Comparison of ENCODE assay signal across 8 cellular contexts in genomic region chr11:108497317-108498045, GRCh38. TPM values are rescaled to one million over a fixed set of nuclear protein-coding genes. Genes with fewer than 3 reads are reported as not detected.
A peak's percentile ranks its signal among the peaks of the same experiment; 100 is the strongest.
DNase-seq lines count a peak whose midpoint lies in the region.

No MANE protein-coding gene starts in this region.

- H4K91ac ChIP-seq in neuronal stem cell (ENCODE audit: low read depth, low read length, poor library complexity), result no peak overlapping the region

- peak; percentile 99 for DNase-seq in EH (ENCODE audit: low read depth)
- DNase-seq in H4 (ENCODE audit: low spot score), result peak; percentile 97
- DNase-seq in MG63, result peak; percentile 96
- DNase-seq in SK-N-DZ (ENCODE audit: low spot score), result peak; percentile 69
- DNase-seq in activated naive CD4-positive, alpha-beta T cell treated with anti-CD3 and anti-CD28 coated beads, Interleukin-2, amount 10 ng/mL, durations not matched to agents 7 days and 5 days, result peak; percentile 81
- peak; percentile 54 for DNase-seq in germinal center (ENCODE audit: low spot score)
- DNase-seq in neuronal stem cell (ENCODE audit: low spot score), result peak; percentile 78

- H3K27ac ChIP-seq in neuronal stem cell (replicated peaks; ENCODE audit: low read length) (peak overlapping the region; percentile 74), subcutaneous abdominal adipose tissue (ENCODE audit: low read depth, low read length) (peak overlapping the region; percentile 94)

- peaks cover 14% of the 10 kb centered on the region for H3K36me3 Mint-ChIP-seq in activated naive CD4-positive, alpha-beta T cell treated with anti-CD3 and anti-CD28 coated beads, Interleukin-2, amount 10 ng/mL, durations not matched to agents 7 days and 5 days

- no peaks in the 10 kb centered on the region for H3K79me1 ChIP-seq in neuronal stem cell (ENCODE audit: low read depth, low read length)

- no peak overlapping the region for H3K4ac ChIP-seq in neuronal stem cell (ENCODE audit: low read length)

- peak overlapping the region; percentile 75 for H3K23ac ChIP-seq in neuronal stem cell (ENCODE audit: low read depth, low read length, poor library complexity)

- no peak overlapping the region for H2BK120ac ChIP-seq in neuronal stem cell (ENCODE audit: low read depth, low read length)

- H3K9me3 ChIP-seq in MG63, result no peaks in the 10 kb centered on the region
- H3K9me3 ChIP-seq in neuronal stem cell (replicated peaks in 1 of 2; ENCODE audit: control insufficient read depth in 2 of 2, insufficient read depth in 1 of 2, low read depth in 1 of 2, low read length in 2 of 2), result no peaks in the 10 kb centered on the region
- no peaks in the 10 kb centered on the region for H3K9me3 ChIP-seq in subcutaneous abdominal adipose tissue (ENCODE audit: control insufficient read depth in 5 of 5, low read length in 5 of 5)

- peak overlapping the region; percentile 98 for H3K27ac Mint-ChIP-seq in activated naive CD4-positive, alpha-beta T cell treated with anti-CD3 and anti-CD28 coated beads, Interleukin-2, amount 10 ng/mL, durations not matched to agents 7 days and 5 days

- no peak overlapping the region for H4K8ac ChIP-seq in neuronal stem cell (ENCODE audit: low read depth, low read length)

- CTCF ChIA-PET in activated naive CD4-positive, alpha-beta T cell treated with anti-CD3 and anti-CD28 coated beads, Interleukin-2, amount 10 ng/mL, durations not matched to agents 7 days and 5 days (lab: Charles Lee), result no interaction called here

- H3K4me1 Mint-ChIP-seq in activated naive CD4-positive, alpha-beta T cell treated with anti-CD3 and anti-CD28 coated beads, Interleukin-2, amount 10 ng/mL, durations not matched to agents 7 days and 5 days, result peaks cover 38% of the 10 kb centered on the region

- H3K9ac ChIP-seq in neuronal stem cell (ENCODE audit: low read depth, low read length, poor library complexity), result peak overlapping the region; percentile 94
- H3K9ac ChIP-seq in subcutaneous abdominal adipose tissue (ENCODE audit: low read length in 5 of 5), result peak overlapping the region; percentile 64 to 85 (median 71)

- H3K27me3 ChIP-seq in MG63 (no peaks in the 10 kb centered on the region), neuronal stem cell (ENCODE audit: control insufficient read depth in 3 of 3, insufficient read depth in 3 of 3, low read depth in 1 of 3, low read length in 3 of 3) (no peaks in the 10 kb centered on the region), subcutaneous abdominal adipose tissue (ENCODE audit: control insufficient read depth in 5 of 5, insufficient read depth in 4 of 5, low read length in 5 of 5) (no peaks in the 10 kb centered on the region)

- peak overlapping the region; percentile 88 for H2BK15ac ChIP-seq in neuronal stem cell (ENCODE audit: low read length)

- H3K4me3 Mint-ChIP-seq in activated naive CD4-positive, alpha-beta T cell treated with anti-CD3 and anti-CD28 coated beads, Interleukin-2, amount 10 ng/mL, durations not matched to agents 7 days and 5 days, result peak overlapping the region; percentile 89

- H3K4me2 ChIP-seq in neuronal stem cell (ENCODE audit: insufficient read depth, low read length, poor library complexity, severe bottlenecking), result peak overlapping the region; percentile 97

- H3K36me3 ChIP-seq in MG63, result no peaks in the 10 kb centered on the region; the same call in 1 of the 2 replicates
- no peaks in the 10 kb centered on the region for H3K36me3 ChIP-seq in neuronal stem cell (replicated peaks in 1 of 2; ENCODE audit: control insufficient read depth in 2 of 2, insufficient read depth in 2 of 2, low read length in 2 of 2)
- no peaks in the 10 kb centered on the region for H3K36me3 ChIP-seq in subcutaneous abdominal adipose tissue (ENCODE audit: control insufficient read depth in 5 of 5, insufficient read depth in 5 of 5, low read length in 5 of 5)

- H3K4me1 ChIP-seq in neuronal stem cell (ENCODE audit: control insufficient read depth in 2 of 2, insufficient read depth in 1 of 2, low read depth in 1 of 2, low read length in 2 of 2), result peaks cover 5 to 8% of the 10 kb centered on the region in 2 donors
- H3K4me1 ChIP-seq in subcutaneous abdominal adipose tissue (ENCODE audit: control insufficient read depth in 5 of 5, insufficient read depth in 5 of 5, low read length in 5 of 5), result peaks cover 0 to 21% (median 10%) of the 10 kb centered on the region in 5 donors

- H3K9me3 Mint-ChIP-seq in activated naive CD4-positive, alpha-beta T cell treated with anti-CD3 and anti-CD28 coated beads, Interleukin-2, amount 10 ng/mL, durations not matched to agents 7 days and 5 days, result no peaks in the 10 kb centered on the region

- H2AK5ac ChIP-seq in neuronal stem cell (ENCODE audit: low read depth, low read length), result no peak overlapping the region

- H3K4me3 ChIP-seq in MG63 (peak overlapping the region; percentile 53), neuronal stem cell (ENCODE audit: low read length in 2 of 2) (peak overlapping the region; percentile 55 to 84), subcutaneous abdominal adipose tissue (ENCODE audit: low read depth in 1 of 5, low read length in 5 of 5) (peak overlapping the region; percentile 69 to 85 (median 80))

- H2BK5ac ChIP-seq in neuronal stem cell (ENCODE audit: low read length), result peak overlapping the region; percentile 93

- H2BK12ac ChIP-seq in neuronal stem cell (ENCODE audit: low read length), result peak overlapping the region; percentile 48

- peak overlapping the region; percentile 99 for H2AFZ ChIP-seq in neuronal stem cell (ENCODE audit: low read length)

- no peaks in the 10 kb centered on the region for H3K27me3 Mint-ChIP-seq in activated naive CD4-positive, alpha-beta T cell treated with anti-CD3 and anti-CD28 coated beads, Interleukin-2, amount 10 ng/mL, durations not matched to agents 7 days and 5 days

- H3K18ac ChIP-seq in neuronal stem cell (ENCODE audit: low read length), result peak overlapping the region; percentile 98

- H3K14ac ChIP-seq in neuronal stem cell (ENCODE audit: low read length), result peak overlapping the region; percentile 75

- WGBS in neuronal stem cell (ENCODE audit: extremely low coverage in 2 of 2, insufficient read length in 2 of 2, insufficient replicate concordance in 1 of 2), 2 donors, result no CpG with 5 or more reads among the region's 30 CpGs

RNA-seq across cellular contexts. Expression of gene POGLUT3, which starts 0.7 kb away (rescaled TPM):
- total RNA-seq in H4 (2014; rRNA removed; shearing (Covaris generic)), result 63.7 and 64.4 TPM in 2 replicates
- 20.6 and 24.7 TPM in 2 replicates for total RNA-seq in MG63 (2014; rRNA removed; shearing (Covaris generic); ENCODE audit: low replicate concordance)
- polyA plus RNA-seq in SK-N-DZ (2014; cell fraction: cytosol; rRNA removed), result 15.9 and 17.9 TPM in 2 replicates
- 5.2 and 5.3 TPM in 2 replicates for polyA plus RNA-seq in SK-N-DZ (2014; cell fraction: nucleus; rRNA removed)
- 25.5 TPM for polyA plus RNA-seq in neuronal stem cell (2013, experiment 1 of 2)
- polyA plus RNA-seq in neuronal stem cell (2013, experiment 2 of 2), result 25.9 TPM

RNA-seq across cellular contexts. Expression of gene C11orf65, which starts 30.2 kb away (rescaled TPM):
- 0.41 TPM in 1 of 2 replicates, not detected in the other for total RNA-seq in H4 (2014; rRNA removed; shearing (Covaris generic))
- total RNA-seq in MG63 (2014; rRNA removed; shearing (Covaris generic); ENCODE audit: low replicate concordance), result 0.92 TPM in 1 of 2 replicates, not detected in the other
- polyA plus RNA-seq in SK-N-DZ (2014; cell fraction: cytosol; rRNA removed), result 0.72 and 0.78 TPM in 2 replicates
- 0.66 and 0.83 TPM in 2 replicates for polyA plus RNA-seq in SK-N-DZ (2014; cell fraction: nucleus; rRNA removed)
- 2.4 TPM for polyA plus RNA-seq in neuronal stem cell (2013, experiment 1 of 2)
- 2.4 TPM for polyA plus RNA-seq in neuronal stem cell (2013, experiment 2 of 2)

Comparison
In these comparisons a context has a peak if more than half of its experiments do, and no peak if none do; other contexts are left out.
1. Peak in every context shown above with its lines: DNase-seq, H3K4me3 ChIP-seq and H3K27ac ChIP-seq.